ENCODE assay signal across 31 cellular contexts in genomic region chr2:231360401-231360800, GRCh38. TPM values are rescaled to one million over a fixed set of nuclear protein-coding genes. Genes with fewer than 3 reads are reported as not detected.
DNase-seq lines count a peak whose midpoint lies in the region; ATAC-seq, FAIRE-seq and TF ChIP-seq lines count a peak whose summit lies in the region.
"Had no signal": no experiment of that assay in that cellular context is flagged by ENCODE, and none has a peak within 500 bp of the region (broad histone marks: within the 10 kb centered on the region; RNA-seq: fewer than 3 reads in every experiment).

No MANE protein-coding gene starts in this region.

- no peaks in the 10 kb centered on the region for H3K79me1 ChIP-seq in H1 (ENCODE audit: low read depth, low read length)

- H2BK12ac ChIP-seq in H1 (ENCODE audit: low read depth, low read length), result peak overlapping the region; percentile 82; the same call in 1 of the 2 replicates

- TF ChIP-seq EP300 in H1 (IDR thresholded peaks at IDR 0.05; ENCODE audit: borderline replicate concordance in 1 of 2, low read depth in 2 of 2, low read length in 2 of 2), result no peak

- peak; percentile 20 to 47 (median 40) for TF ChIP-seq CTCF in H1 (IDR thresholded peaks at IDR 0.05; ENCODE audit: control extremely low read depth in 1 of 3, insufficient read depth in 1 of 3, low read depth in 1 of 3, low read length in 3 of 3)
- no peak for TF ChIP-seq CTCF in neural crest cell (conservative IDR thresholded peaks at IDR 0.05)

- H4K91ac ChIP-seq in H1 (replicated peaks; ENCODE audit: insufficient read length, low read length), result peak overlapping the region; percentile 68

- DNase-seq in NCI-H1694 treated with DMSO at 0.1 percent for 48 hours (lab: John Stamatoyannopoulos, UW), result peak; percentile 23
- no peak for DNase-seq in NCI-H1694 (lab: John Stamatoyannopoulos, UW)
- DNase-seq in NCI-H2171 treated with DMSO at 0.1 percent for 48 hours (lab: John Stamatoyannopoulos, UW), result peak; percentile 70
- DNase-seq in H1 (ENCODE audit: low read depth in 1 of 2, low spot score in 2 of 2), result no peak
- DNase-seq in neural crest cell (ENCODE audit: low read depth, low spot score), result no peak
- DNase-seq in islet precursor cell, result no peak
- DNase-seq in activated T-cell treated with anti-CD3 and anti-CD28 coated beads, Interleukin-2, amount 50 U/mL, for 24 hours, result no peak
- DNase-seq: 8988T; activated CD4-positive, alpha-beta memory T cell treated with anti-CD3 and anti-CD28 coated beads, Interleukin-2, amount 10 ng/mL, durations not matched to agents 7 days and 5 days; activated gamma-delta T cell; CD8-positive, alpha-beta memory T cell; DMS53; effector CD8-positive, alpha-beta T cell; foreskin keratinocyte; GF-D8; GM23248; Kasumi-1; NCI-H187 treated with DMSO at 0.1 percent for 48 hours; NCI-H226; OCI-M1; SIG-M5 had no signal

- H3K4me1 Mint-ChIP-seq in neural crest cell, result peaks cover 30% of the 10 kb centered on the region
- peaks cover 7% of the 10 kb centered on the region for H3K4me1 Mint-ChIP-seq in activated T-cell treated with anti-CD3 and anti-CD28 coated beads, Interleukin-2, amount 50 U/mL, for 24 hours (ENCODE audit: low read depth)

- H3K4me2 ChIP-seq in H1 (ENCODE audit: insufficient read depth in 1 of 2, low read depth in 2 of 2, low read length in 2 of 2), result no peak overlapping the region
- H3K4me2 ChIP-seq: hepatocyte had no signal

- H3K27ac ChIP-seq in H1 (ENCODE audit: low read depth, low read length), result no peak overlapping the region; the same call in 1 of the 2 replicates
- H3K27ac ChIP-seq: body of pancreas, foreskin keratinocyte, GM23248, hepatocyte, neutrophil, prostate gland, skin epidermis had no signal

- no peaks in the 10 kb centered on the region for H3K36me3 ChIP-seq in H1 (ENCODE audit: control insufficient read depth in 2 of 4, insufficient read depth in 4 of 4, low read length in 3 of 4)
- H3K36me3 ChIP-seq: neutrophil, prostate gland had no signal

- peak overlapping the region; percentile 43 for H3K27ac Mint-ChIP-seq in neural crest cell (ENCODE audit: unreplicated experiment)
- no peak overlapping the region for H3K27ac Mint-ChIP-seq in activated T-cell treated with anti-CD3 and anti-CD28 coated beads, Interleukin-2, amount 50 U/mL, for 24 hours
- H3K27ac Mint-ChIP-seq: activated CD4-positive, alpha-beta memory T cell treated with anti-CD3 and anti-CD28 coated beads, Interleukin-2, amount 10 ng/mL, durations not matched to agents 7 days and 5 days; type B pancreatic cell had no signal

- H3K23me2 ChIP-seq in H1 (ENCODE audit: low read depth, low read length), result no peaks in the 10 kb centered on the region

- H3K4me3 ChIP-seq in H1 (ENCODE audit: extremely low read depth in 1 of 4, insufficient read depth in 2 of 4, low read depth in 3 of 4, low read length in 4 of 4), result no peak overlapping the region
- H3K4me3 ChIP-seq: body of pancreas, GM23248, hepatocyte, prostate gland, skin epidermis had no signal

- POLR2A ChIA-PET in H1 (lab: Charles Lee; ENCODE audit: partially characterized antibody), result interaction anchor here (0.9 to 2.0 kb wide), 3 partner anchors 11 to 51 kb away, joined by 3 to 13 read pairs (median 4); no protein-coding TSS in a partner anchor

- peak overlapping the region; percentile 71 for H2BK5ac ChIP-seq in H1 (ENCODE audit: low read depth, low read length)

- H3K4me3 Mint-ChIP-seq in neural crest cell, result no peak overlapping the region
- H3K4me3 Mint-ChIP-seq in activated T-cell treated with anti-CD3 and anti-CD28 coated beads, Interleukin-2, amount 50 U/mL, for 24 hours, result no peak overlapping the region
- H3K4me3 Mint-ChIP-seq: activated CD4-positive, alpha-beta memory T cell treated with anti-CD3 and anti-CD28 coated beads, Interleukin-2, amount 10 ng/mL, durations not matched to agents 7 days and 5 days; CD8-positive, alpha-beta memory T cell; type B pancreatic cell had no signal

- H2BK15ac ChIP-seq in H1 (ENCODE audit: low read length), result no peak overlapping the region

- H3K4ac ChIP-seq in H1 (replicated peaks; ENCODE audit: insufficient read length, low read depth, low read length), result no peak overlapping the region

- H3K9ac ChIP-seq in H1 (replicated peaks in 1 of 4; ENCODE audit: extremely low read depth in 1 of 4, low read depth in 3 of 4, low read length in 3 of 4), result no peak overlapping the region; a peak in 1 of 7 replicates
- H3K9ac ChIP-seq: GM23248 had no signal

- H3K36me3 Mint-ChIP-seq in neural crest cell (ENCODE audit: low read depth), result no peaks in the 10 kb centered on the region
- H3K36me3 Mint-ChIP-seq in activated T-cell treated with anti-CD3 and anti-CD28 coated beads, Interleukin-2, amount 50 U/mL, for 24 hours (ENCODE audit: low read depth), result no peaks in the 10 kb centered on the region
- H3K36me3 Mint-ChIP-seq: CD8-positive, alpha-beta memory T cell had no signal

- H2BK20ac ChIP-seq in H1 (ENCODE audit: low read length), result peak overlapping the region; percentile 27; the same call in 1 of the 2 replicates

- no peak overlapping the region for H2AK5ac ChIP-seq in H1 (ENCODE audit: low read depth, low read length)

- no peaks in the 10 kb centered on the region for H3K27me3 ChIP-seq in H1 (replicated peaks in 1 of 4; ENCODE audit: control insufficient read depth in 3 of 4, extremely low read depth in 1 of 4, insufficient read depth in 3 of 4, low read length in 3 of 4)
- H3K27me3 ChIP-seq: body of pancreas, foreskin keratinocyte, hepatocyte, neutrophil had no signal

- H4K8ac ChIP-seq in H1 (ENCODE audit: extremely low read depth, insufficient read depth, low read length), result peak overlapping the region; percentile 7; the same call in 1 of the 2 replicates

- ATAC-seq in HG03175 (IDR thresholded peaks at IDR 0.05; ENCODE audit: unreplicated experiment), result no peak
- ATAC-seq: activated CD4-positive, CD25-positive, alpha-beta regulatory T cell treated with anti-CD3 and anti-CD28 coated beads, Interleukin-2, amount 50 U/mL, for 24 hours; body of pancreas; foreskin keratinocyte had no signal

- 78% methylated on average over 9 of the region's 11 CpGs; no CpG with 5 or more reads in 1 of the 2 experiments for WGBS in H1 (ENCODE audit: extremely low coverage in 1 of 2, insufficient coverage in 1 of 2, insufficient read length in 1 of 2, insufficient replicate concordance in 2 of 2, low coverage in 1 of 2, low lambda C conversion rate in 2 of 2, missing lambda C conversion rate in 1 of 2), 2 experiments

- no peak for TF ChIP-seq POLR2A in H1 (IDR thresholded peaks at IDR 0.05; ENCODE audit: control extremely low read depth in 1 of 2, low read depth in 2 of 2, low read length in 2 of 2)

- H3K56ac ChIP-seq in H1 (replicated peaks; ENCODE audit: insufficient read length, low read depth, low read length), result no peak overlapping the region

- no peaks in the 10 kb centered on the region for H3K9me3 ChIP-seq in H1 (ENCODE audit: insufficient read depth in 2 of 2, low read depth in 1 of 2, low read length in 1 of 2)
- H3K9me3 ChIP-seq: body of pancreas, neutrophil, prostate gland had no signal

- H3K23ac ChIP-seq in H1 (ENCODE audit: insufficient read length), result no peak overlapping the region

- FAIRE-seq in H1 (lab: Jason Lieb, UNC), result no peak
- FAIRE-seq: GM18507, islet of Langerhans had no signal

- no peak overlapping the region for H2BK120ac ChIP-seq in H1 (replicated peaks; ENCODE audit: low read depth, low read length)

- H4K20me1 ChIP-seq in H1 (replicated peaks in 1 of 2; ENCODE audit: control insufficient read depth in 1 of 2, insufficient read depth in 2 of 2, low read length in 2 of 2), result no peaks in the 10 kb centered on the region

- no peak overlapping the region for H2AFZ ChIP-seq in H1 (ENCODE audit: low read length)
- H2AFZ ChIP-seq: GM23248, hepatocyte had no signal

- peak; percentile 48 to 61 for TF ChIP-seq RAD21 in H1 (IDR thresholded peaks at IDR 0.05 in 1 of 2, conservative IDR thresholded peaks at IDR 0.05 in 1 of 2; ENCODE audit: low read depth in 2 of 2, low read length in 2 of 2)

- H3K4me1 ChIP-seq in H1 (replicated peaks in 1 of 4; ENCODE audit: control insufficient read depth in 3 of 4, insufficient read depth in 4 of 4, low read length in 3 of 4), result peaks cover 4 to 22% (median 6%) of the 10 kb centered on the region in 4 experiments
- H3K4me1 ChIP-seq: foreskin keratinocyte, prostate gland had no signal

- no peaks in the 10 kb centered on the region for H3K27me3 Mint-ChIP-seq in neural crest cell (ENCODE audit: low read depth)
- no peaks in the 10 kb centered on the region for H3K27me3 Mint-ChIP-seq in activated T-cell treated with anti-CD3 and anti-CD28 coated beads, Interleukin-2, amount 50 U/mL, for 24 hours
- H3K27me3 Mint-ChIP-seq: type B pancreatic cell had no signal

- CTCF ChIA-PET in H1 (lab: Charles Lee; ENCODE audit: partially characterized antibody), result interaction anchor here (1.4 to 26.8 kb wide), 5 partner anchors 10 to 178 kb away, joined by 3 to 617 read pairs (median 9); partner anchors contain the start of gene B3GNT7

- no peak overlapping the region for H3K14ac ChIP-seq in H1 (ENCODE audit: insufficient read length)

- H3K9me3 Mint-ChIP-seq in neural crest cell, result peaks cover under 1% of the 10 kb centered on the region
- H3K9me3 Mint-ChIP-seq in activated T-cell treated with anti-CD3 and anti-CD28 coated beads, Interleukin-2, amount 50 U/mL, for 24 hours, result no peaks in the 10 kb centered on the region
- H3K9me3 Mint-ChIP-seq: activated CD4-positive, alpha-beta memory T cell treated with anti-CD3 and anti-CD28 coated beads, Interleukin-2, amount 10 ng/mL, durations not matched to agents 7 days and 5 days; CD8-positive, alpha-beta memory T cell; type B pancreatic cell had no signal

- H3K18ac ChIP-seq in H1 (ENCODE audit: extremely low read depth, low read length), result no peak overlapping the region

- no peaks in the 10 kb centered on the region for H3K79me2 ChIP-seq in H1 (ENCODE audit: control insufficient read depth in 1 of 2, insufficient read depth in 2 of 2, low read length in 2 of 2)
- H3K79me2 ChIP-seq: hepatocyte had no signal

- peak overlapping the region; percentile 32 for H4K5ac ChIP-seq in H1 (ENCODE audit: insufficient read length, low read depth, low read length)

TF ChIP-seq in H1, 55 proteins besides CTCF, POLR2A, EP300 and RAD21 (continues in another document):
- TF ChIP-seq FOSL1 (IDR thresholded peaks at IDR 0.05; ENCODE audit: insufficient read depth, low read depth, low read length) (no peak), MAFK (IDR thresholded peaks at IDR 0.05; ENCODE audit: low read depth, low read length) (no peak), BRCA1 (IDR thresholded peaks at IDR 0.05; ENCODE audit: low read depth, low read length) (no peak), RXRA (IDR thresholded peaks at IDR 0.05; ENCODE audit: insufficient read depth, low read depth, low read length) (no peak)

RNA-seq across cellular contexts. Expression of gene B3GNT7, which starts 35.1 kb away (rescaled TPM):
- 72.5 and 73.1 TPM in 2 replicates for total RNA-seq in H1 (2021; fragmentation: NEBNext Ultra II Directional; extraction: Animal tissue kit (Norgen Biotek cat#: 25700))
- 26.4 and 27.7 TPM in 2 replicates for polyA plus RNA-seq in H1 (2011; rRNA removed)
- 15.1 TPM for polyA plus RNA-seq in H1 (2011; cell fraction: cytosol; rRNA removed)
- 33.9 TPM for polyA plus RNA-seq in H1 (2011; cell fraction: nucleus; rRNA removed)
- 54.0 to 78.2 TPM (median 68.9 TPM) in 4 replicates for polyA plus RNA-seq in H1 (2012, experiment 1 of 2)
- 70.7 TPM for polyA plus RNA-seq in H1 (2012, experiment 2 of 2)
- 150 TPM for polyA plus RNA-seq in H1 (2013, experiment 1 of 2)
- polyA plus RNA-seq in H1 (2013, experiment 2 of 2), result 144 TPM
- polyA minus RNA-seq in H1 (2011; rRNA and poly(A)+ RNA removed), result 19.3 and 21.6 TPM in 2 replicates
- polyA minus RNA-seq in H1 (2011; cell fraction: cytosol; rRNA and poly(A)+ RNA removed), result 41.2 TPM
- 19.9 TPM for polyA minus RNA-seq in H1 (2011; cell fraction: nucleus; rRNA and poly(A)+ RNA removed)
- 0.61 and 0.79 TPM in 2 replicates for total RNA-seq in neural crest cell
- total RNA-seq: GM23248 had no signal
- polyA plus RNA-seq: GM23248 had no signal

Comparison
In these comparisons a context has a peak if more than half of its experiments do, and no peak if none do; other contexts are left out.
1. DNase-seq: peak in NCI-H1694 treated with DMSO at 0.1 percent for 48 hours (single experiment) and NCI-H2171 treated with DMSO at 0.1 percent for 48 hours (single experiment); none in NCI-H1694 (single experiment), H1 (0 of 2), neural crest cell (single experiment), islet precursor cell (single experiment) and activated T-cell treated with anti-CD3 and anti-CD28 coated beads, Interleukin-2, amount 50 U/mL, for 24 hours (single experiment).
2. RNA of gene B3GNT7, which starts 35.1 kb away (total RNA-seq): 72.5 to 73.1 TPM in H1; 0.61 to 0.79 TPM in neural crest cell; every median in the first group is over 10 times any median in the second.